Comparison of ENCODE assay signal across 3 cellular contexts in the genomic region with DNA sequence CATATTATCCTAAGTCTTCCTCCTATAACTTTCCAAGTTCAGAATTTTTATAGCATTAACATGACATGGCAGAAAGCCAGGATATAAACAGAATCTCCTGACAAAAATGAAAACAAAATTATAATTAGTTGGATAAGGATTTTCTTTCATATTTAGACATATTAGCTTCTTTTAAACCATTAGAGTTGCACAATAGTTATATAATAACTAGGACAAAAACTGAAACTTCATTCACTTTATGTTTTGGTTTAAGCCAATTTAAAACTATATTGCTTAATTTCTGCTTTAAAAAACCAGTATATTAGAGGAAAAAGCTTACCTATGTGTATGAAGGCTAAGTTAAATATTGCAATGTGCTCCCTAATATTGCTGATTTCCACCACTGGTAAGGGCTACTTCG.
TF ChIP-seq lines count a peak whose summit lies in the region.

No MANE protein-coding gene starts in this region.

TF ChIP-seq in HepG2, 621 proteins besides CTCF, POLR2A, EP300 and RAD21:
- TF ChIP-seq PHF8 (CRISPR knock-in tag; IDR thresholded peaks at IDR 0.05) (no peak), ZNF160 (CRISPR knock-in tag; IDR thresholded peaks at IDR 0.05) (no peak), ZMYM4 (CRISPR knock-in tag; IDR thresholded peaks at IDR 0.05) (no peak), CEBPB (IDR thresholded peaks at IDR 0.05; ENCODE audit: borderline replicate concordance, low read depth, low read length) (peak; percentile 61; the same call in 1 of the 2 replicates), ZNF550 (CRISPR knock-in tag; IDR thresholded peaks at IDR 0.05; ENCODE audit: borderline replicate concordance) (no peak)

TF ChIP-seq in IMR-90, 13 proteins besides CTCF, POLR2A, EP300 and RAD21:
- TF ChIP-seq CEBPB (IDR thresholded peaks at IDR 0.05; ENCODE audit: low read depth, low read length) (peak; percentile 23; the same call in 1 of the 2 replicates), CHD1 (IDR thresholded peaks at IDR 0.05; ENCODE audit: low read depth, low read length) (no peak), RCOR1 (IDR thresholded peaks at IDR 0.05; ENCODE audit: insufficient replicate concordance, low read length) (no peak)
- TF ChIP-seq, protein P1, sequence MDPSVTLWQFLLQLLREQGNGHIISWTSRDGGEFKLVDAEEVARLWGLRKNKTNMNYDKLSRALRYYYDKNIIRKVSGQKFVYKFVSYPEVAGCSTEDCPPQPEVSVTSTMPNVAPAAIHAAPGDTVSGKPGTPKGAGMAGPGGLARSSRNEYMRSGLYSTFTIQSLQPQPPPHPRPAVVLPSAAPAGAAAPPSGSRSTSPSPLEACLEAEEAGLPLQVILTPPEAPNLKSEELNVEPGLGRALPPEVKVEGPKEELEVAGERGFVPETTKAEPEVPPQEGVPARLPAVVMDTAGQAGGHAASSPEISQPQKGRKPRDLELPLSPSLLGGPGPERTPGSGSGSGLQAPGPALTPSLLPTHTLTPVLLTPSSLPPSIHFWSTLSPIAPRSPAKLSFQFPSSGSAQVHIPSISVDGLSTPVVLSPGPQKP (IDR thresholded peaks at IDR 0.05; ENCODE audit: borderline replicate concordance, low read depth, low read length): no peak

TF ChIP-seq in K562, 482 proteins besides CTCF, POLR2A, EP300 and RAD21:
- TF ChIP-seq CEBPB (tag; IDR thresholded peaks at IDR 0.05) (peak; percentile 61; the same call in 1 of the 2 replicates), EZH2 (IDR thresholded peaks at IDR 0.05; ENCODE audit: borderline replicate concordance, low read depth, low read length) (no peak), CEBPG (CRISPR knock-in tag; IDR thresholded peaks at IDR 0.05) (no peak), CEBPG (tag; conservative IDR thresholded peaks at IDR 0.05 in 1 of 2, IDR thresholded peaks at IDR 0.05 in 1 of 2) (peak in 1 of 2 experiments; percentile 82; a peak in 2 of 4 replicates), GTF2A2 (tag; IDR thresholded peaks at IDR 0.05) (no peak), NCOA1 (IDR thresholded peaks at IDR 0.05; ENCODE audit: low read depth) (no peak), HOXB6 (CRISPR knock-in tag; IDR thresholded peaks at IDR 0.05; ENCODE audit: borderline replicate concordance) (no peak), ZNF274 (IDR thresholded peaks at IDR 0.05; ENCODE audit: borderline replicate concordance, low read depth, low read length) (no peak)
TF ChIP-seq in K562: peak in this region for 2.
